Comparison of ENCODE assay signal across 30 cellular contexts in genomic region chr3:31785734-31786133, GRCh38.
"Had no signal": no experiment of that assay in that cellular context is flagged by ENCODE, and none has a peak within 500 bp of the region (broad histone marks: within the 10 kb centered on the region; RNA-seq: fewer than 3 reads in every experiment).

No MANE protein-coding gene starts in this region.

- H3K4me1 Mint-ChIP-seq: endodermal cell; immature natural killer cell; neural crest cell; stimulated activated effector memory CD8-positive, alpha-beta T cell treated with anti-CD3 and anti-CD28 coated beads, Interleukin-12 subunit alpha, Interleukin-12 subunit beta, amount 100 ng/mL, for 72 hours had no signal

- H3K36me3 ChIP-seq: colonic mucosa, esophagus squamous epithelium, lower lobe of right lung, neutrophil, right lobe of liver, tibial artery, upper lobe of left lung had no signal

- H3K4me3 ChIP-seq: colonic mucosa, esophagus squamous epithelium, lower lobe of right lung, mucosa of descending colon, right lobe of liver, testis, tibial artery, upper lobe of left lung had no signal

- DNase-seq: colonic mucosa; effector CD8-positive, alpha-beta T cell; endodermal cell; esophagus squamous epithelium; hypothalamus; immature natural killer cell; islet precursor cell; left ventricle myocardium superior; lower lobe of right lung; mesenchymal stem cell; mucosa of descending colon; naive B cell; right lobe of liver; small intestine; stimulated activated CD4-positive, alpha-beta T cell treated with anti-CD3 and anti-CD28 coated beads, Interleukin-12 subunit alpha, Interleukin-12 subunit beta, amount 100 ng/mL, for 4 hours; stimulated activated CD4-positive, alpha-beta T cell treated with anti-CD3 and anti-CD28 coated beads, Interleukin-1b, Interleukin-23, amount 100 ng/mL, for 48 hours; stimulated activated CD4-positive, alpha-beta T cell treated with anti-CD3 and anti-CD28 coated beads, Interleukin-4, amount 100 ng/mL, for 24 hours; stimulated activated naive CD8-positive, alpha-beta T cell treated with anti-CD3 and anti-CD28 coated beads, Interleukin-15, Interleukin-2, amounts not matched to agents 100 U/mL and 50 U/mL, for 24 hours; substantia nigra; testis; tibial artery; upper lobe of left lung had no signal

- H2AFZ ChIP-seq: parathyroid adenoma had no signal

- H3K36me3 Mint-ChIP-seq: immature natural killer cell; mesothelial cell of epicardium; natural killer cell treated with Interleukin-12 subunit alpha and Interleukin-12 subunit beta and Interleukin-15 and Interleukin-18, amount 100 ng/mL, for 72 hours; stimulated activated effector memory CD8-positive, alpha-beta T cell treated with anti-CD3 and anti-CD28 coated beads, Interleukin-12 subunit alpha, Interleukin-12 subunit beta, amount 100 ng/mL, for 72 hours had no signal

- H3K4me1 ChIP-seq: colonic mucosa, lower lobe of right lung, parathyroid adenoma, right lobe of liver, testis, upper lobe of left lung had no signal

- H3K9me3 ChIP-seq: colonic mucosa, esophagus squamous epithelium, lower lobe of right lung, mucosa of descending colon, neutrophil, right lobe of liver, testis, tibial artery, upper lobe of left lung had no signal

- H3K27ac Mint-ChIP-seq: dendritic cell treated with granulocyte-macrophage colony-stimulating factor and Interleukin-4, amounts not matched to agents 40 ng/mL and 50 ng/mL, for 4 days; endodermal cell; immature natural killer cell; natural killer cell treated with Interleukin-12 subunit alpha and Interleukin-12 subunit beta and Interleukin-15 and Interleukin-18, amount 100 ng/mL, for 72 hours; progenitor cell of endocrine pancreas; stimulated activated effector memory CD8-positive, alpha-beta T cell treated with anti-CD3 and anti-CD28 coated beads, Interleukin-12 subunit alpha, Interleukin-12 subunit beta, amount 100 ng/mL, for 72 hours had no signal

- H3K79me2 ChIP-seq: parathyroid adenoma had no signal

- ATAC-seq: left ventricle myocardium superior; lower lobe of right lung; mucosa of descending colon; natural killer cell treated with Interleukin-12 subunit alpha and Interleukin-12 subunit beta and Interleukin-15 and Interleukin-18, amount 100 ng/mL, for 72 hours; right lobe of liver; stimulated activated effector memory CD8-positive, alpha-beta T cell treated with anti-CD3 and anti-CD28 coated beads, Interleukin-12 subunit alpha, Interleukin-12 subunit beta, amount 100 ng/mL, for 72 hours; stimulated activated naive CD8-positive, alpha-beta T cell treated with anti-CD3 and anti-CD28 coated beads, Interleukin-15, Interleukin-2, amounts not matched to agents 100 U/mL and 50 U/mL, for 24 hours had no signal

- H3K4me3 Mint-ChIP-seq: dendritic cell treated with granulocyte-macrophage colony-stimulating factor and Interleukin-4, amounts not matched to agents 40 ng/mL and 50 ng/mL, for 4 days; endodermal cell; immature natural killer cell; mesothelial cell of epicardium; naive B cell; natural killer cell treated with Interleukin-12 subunit alpha and Interleukin-12 subunit beta and Interleukin-15 and Interleukin-18, amount 100 ng/mL, for 72 hours; neural crest cell; stimulated activated effector memory CD8-positive, alpha-beta T cell treated with anti-CD3 and anti-CD28 coated beads, Interleukin-12 subunit alpha, Interleukin-12 subunit beta, amount 100 ng/mL, for 72 hours had no signal

- H3K27ac ChIP-seq: colonic mucosa, esophagus squamous epithelium, lower lobe of right lung, neutrophil, parathyroid adenoma, right lobe of liver, testis, tibial artery, upper lobe of left lung had no signal

- H3K27me3 Mint-ChIP-seq: dendritic cell treated with granulocyte-macrophage colony-stimulating factor and Interleukin-4, amounts not matched to agents 40 ng/mL and 50 ng/mL, for 4 days; naive B cell; progenitor cell of endocrine pancreas had no signal

- H3K9ac ChIP-seq: parathyroid adenoma had no signal

- H3K27me3 ChIP-seq: colonic mucosa, esophagus squamous epithelium, neutrophil, right lobe of liver, testis, tibial artery, upper lobe of left lung had no signal

- H3K9me3 Mint-ChIP-seq: dendritic cell treated with granulocyte-macrophage colony-stimulating factor and Interleukin-4, amounts not matched to agents 40 ng/mL and 50 ng/mL, for 4 days; immature natural killer cell; natural killer cell treated with Interleukin-12 subunit alpha and Interleukin-12 subunit beta and Interleukin-15 and Interleukin-18, amount 100 ng/mL, for 72 hours; neural crest cell; stimulated activated effector memory CD8-positive, alpha-beta T cell treated with anti-CD3 and anti-CD28 coated beads, Interleukin-12 subunit alpha, Interleukin-12 subunit beta, amount 100 ng/mL, for 72 hours had no signal
